Comparison of ENCODE assay signal across 20 cellular contexts in genomic region chr1:109764561-109765482, GRCh38. TPM values are rescaled to one million over a fixed set of nuclear protein-coding genes. Genes with fewer than 3 reads are reported as not detected.
DNase-seq lines count a peak whose midpoint lies in the region; ATAC-seq lines count a peak whose summit lies in the region.
"Had no signal": no experiment of that assay in that cellular context is flagged by ENCODE, and none has a peak within 500 bp of the region (broad histone marks: within the 10 kb centered on the region; RNA-seq: fewer than 3 reads in every experiment).

No MANE protein-coding gene starts in this region.

- no peaks in the 10 kb centered on the region for H3K9me3 ChIP-seq in mucosa of stomach (ENCODE audit: control insufficient read depth, low read length)

- no peaks in the 10 kb centered on the region for H3K4me1 Mint-ChIP-seq in activated naive CD4-positive, alpha-beta T cell treated with anti-CD3 and anti-CD28 coated beads for 36 hours (ENCODE audit: low read depth)

- no peak for ATAC-seq in Right ventricle myocardium superior (ENCODE audit: poor library complexity)
- ATAC-seq: GM12878; stimulated activated naive B cell treated with anti-CD40 and anti-IgM and Interleukin-4, amounts not matched to agents 10 μg/mL and 1 μg/mL and 100 μg/mL, for 72 hours had no signal

- no peaks in the 10 kb centered on the region for H3K36me3 ChIP-seq in mucosa of stomach (ENCODE audit: control insufficient read depth, insufficient read depth, low read length)

- no peaks in the 10 kb centered on the region for H3K27me3 Mint-ChIP-seq in activated naive CD4-positive, alpha-beta T cell treated with anti-CD3 and anti-CD28 coated beads for 36 hours (ENCODE audit: low read depth)
- H3K27me3 Mint-ChIP-seq: activated naive CD8-positive, alpha-beta T cell had no signal

- no peaks in the 10 kb centered on the region for H3K36me3 Mint-ChIP-seq in activated naive CD4-positive, alpha-beta T cell treated with anti-CD3 and anti-CD28 coated beads for 36 hours (ENCODE audit: low read depth)
- H3K36me3 Mint-ChIP-seq: activated naive CD8-positive, alpha-beta T cell; stimulated activated naive B cell treated with anti-CD40 and anti-IgM and Interleukin-4, amounts not matched to agents 10 μg/mL and 1 μg/mL and 100 μg/mL, for 72 hours had no signal

- intact Hi-C loops in activated naive CD4-positive, alpha-beta T cell treated with anti-CD3 and anti-CD28 coated beads for 36 hours (cut with micrococcal nuclease) = no loop called here
- intact Hi-C loops in Right ventricle myocardium superior (cut with DNase I) = loop anchor here (5.0 to 10.0 kb wide), 2 partner anchors 50 to 98 kb away; partner anchors contain the start of genes GSTM2 and GSTM5

- H3K27ac Mint-ChIP-seq in activated naive CD4-positive, alpha-beta T cell treated with anti-CD3 and anti-CD28 coated beads for 36 hours = no peak overlapping the region
- H3K27ac Mint-ChIP-seq: activated naive CD8-positive, alpha-beta T cell; stimulated activated naive B cell treated with anti-CD40 and anti-IgM and Interleukin-4, amounts not matched to agents 10 μg/mL and 1 μg/mL and 100 μg/mL, for 72 hours had no signal

- peak; percentile 2 for DNase-seq in activated naive CD4-positive, alpha-beta T cell treated with anti-CD3 and anti-CD28 coated beads for 36 hours
- DNase-seq in activated naive CD4-positive, alpha-beta T cell treated with Interleukin-2 at 50 U/mL for 16 hours = no peak
- DNase-seq in Right ventricle myocardium superior (peak; percentile 26), ureter (ENCODE audit: low spot score) (peak; percentile 36), DMS 273 (lab: John Stamatoyannopoulos, UW; ENCODE audit: unreplicated experiment) (no peak), NCI-H510A treated with DMSO at 0.1 percent for 48 hours (lab: John Stamatoyannopoulos, UW) (no peak), H4 (ENCODE audit: low spot score) (no peak)
- DNase-seq: MM.1S; NCI-H1930; NCI-H524 treated with DMSO at 0.1 percent for 48 hours; PC-9; stimulated activated naive B cell treated with anti-CD40 and anti-IgM and Interleukin-4, amounts not matched to agents 10 μg/mL and 1 μg/mL and 100 μg/mL, for 72 hours had no signal

- H3K4me1 ChIP-seq in mucosa of stomach (ENCODE audit: control insufficient read depth, insufficient read depth, low read length) = peaks cover 60% of the 10 kb centered on the region

- H3K9me3 Mint-ChIP-seq in activated naive CD4-positive, alpha-beta T cell treated with anti-CD3 and anti-CD28 coated beads for 36 hours = no peaks in the 10 kb centered on the region
- H3K9me3 Mint-ChIP-seq: stimulated activated naive B cell treated with anti-CD40 and anti-IgM and Interleukin-4, amounts not matched to agents 10 μg/mL and 1 μg/mL and 100 μg/mL, for 72 hours had no signal

- no peaks in the 10 kb centered on the region for H3K27me3 ChIP-seq in mucosa of stomach (ENCODE audit: control insufficient read depth, insufficient read depth, low read length)

- H3K4me3 ChIP-seq in mucosa of stomach (ENCODE audit: low read length) = no peak overlapping the region
- H3K4me3 ChIP-seq: GM12878, lung, PC-9, skin epidermis had no signal

- no peak overlapping the region for H3K4me3 Mint-ChIP-seq in activated naive CD4-positive, alpha-beta T cell treated with anti-CD3 and anti-CD28 coated beads for 36 hours
- H3K4me3 Mint-ChIP-seq: activated naive CD8-positive, alpha-beta T cell; stimulated activated naive B cell treated with anti-CD40 and anti-IgM and Interleukin-4, amounts not matched to agents 10 μg/mL and 1 μg/mL and 100 μg/mL, for 72 hours had no signal

- peak overlapping the region; percentile 99 for H3K9ac ChIP-seq in mucosa of stomach (ENCODE audit: low read length)

- CTCF ChIA-PET in activated naive CD4-positive, alpha-beta T cell treated with anti-CD3 and anti-CD28 coated beads for 36 hours (lab: Charles Lee) = interaction anchor here (0.7 kb wide), 1 partner anchor 127 kb away, joined by 3 read pairs; no protein-coding TSS in a partner anchor

RNA-seq across cellular contexts. Expression of gene EPS8L3, which starts 1.1 kb away (rescaled TPM):
- total RNA-seq in activated naive CD4-positive, alpha-beta T cell treated with anti-CD3 and anti-CD28 coated beads for 36 hours = not detected
- total RNA-seq in Right ventricle myocardium superior (not detected), ureter (0.55 TPM)
- total RNA-seq in H4 (2014; rRNA removed; shearing (Covaris generic)) = not detected in 2 replicates
- total RNA-seq: fibroblast of villous mesenchyme, G401, GM12878, urinary bladder had no signal

RNA-seq across cellular contexts. Expression of gene GSTM3, which starts 24.0 kb away (rescaled TPM):
- 1 to 10 TPM; 4.7 to 4.8 TPM for total RNA-seq in activated naive CD4-positive, alpha-beta T cell treated with anti-CD3 and anti-CD28 coated beads for 36 hours
- total RNA-seq in Right ventricle myocardium superior (112 TPM), ureter (55.6 TPM)
- 228 and 275 TPM in 2 replicates for total RNA-seq in H4 (2014; rRNA removed; shearing (Covaris generic))
- total RNA-seq: GM12878 had no signal

RNA-seq across cellular contexts. Expression of gene GSTM5, which starts 52.8 kb away (rescaled TPM):
- not detected for total RNA-seq in activated naive CD4-positive, alpha-beta T cell treated with anti-CD3 and anti-CD28 coated beads for 36 hours
- total RNA-seq in Right ventricle myocardium superior (2.6 TPM), ureter (11.6 TPM)
- not detected in 2 replicates for total RNA-seq in H4 (2014; rRNA removed; shearing (Covaris generic))
- total RNA-seq: PC-9 had no signal

Comparison
In these comparisons a context has a peak if more than half of its experiments do, and no peak if none do; other contexts are left out.
1. DNase-seq: peak in activated naive CD4-positive, alpha-beta T cell treated with anti-CD3 and anti-CD28 coated beads for 36 hours (single experiment), Right ventricle myocardium superior (single experiment) and ureter (single experiment); none in activated naive CD4-positive, alpha-beta T cell treated with Interleukin-2 at 50 U/mL for 16 hours (single experiment), DMS 273 (single experiment), NCI-H510A treated with DMSO at 0.1 percent for 48 hours (single experiment) and H4 (single experiment).